Comparison of ENCODE assay signal across 21 cellular contexts in genomic region chr2:160295519-160296231, GRCh38.
DNase-seq lines count a peak whose midpoint lies in the region; ATAC-seq and TF ChIP-seq lines count a peak whose summit lies in the region.
"Had no signal": no experiment of that assay in that cellular context is flagged by ENCODE, and none has a peak within 500 bp of the region (broad histone marks: within the 10 kb centered on the region; RNA-seq: fewer than 3 reads in every experiment).

No MANE protein-coding gene starts in this region.

- H3K9me3 Mint-ChIP-seq in chondrocyte (ENCODE audit: low read depth) = no peaks in the 10 kb centered on the region
- no peaks in the 10 kb centered on the region for H3K9me3 Mint-ChIP-seq in nephron
- H3K9me3 Mint-ChIP-seq: type B pancreatic cell had no signal

- H3K27me3 ChIP-seq in RWPE2 (ENCODE audit: insufficient read depth, poor library complexity, severe bottlenecking) (no peaks in the 10 kb centered on the region), testis (no peaks in the 10 kb centered on the region)
- H3K27me3 ChIP-seq: heart right ventricle, right lobe of liver had no signal

- H3K36me3 Mint-ChIP-seq in chondrocyte (ENCODE audit: low read depth) = peaks cover 77% of the 10 kb centered on the region
- H3K36me3 Mint-ChIP-seq in nephron (ENCODE audit: low read depth) = peaks cover 89% of the 10 kb centered on the region

- H3K27me3 Mint-ChIP-seq in chondrocyte (ENCODE audit: low read depth) (no peaks in the 10 kb centered on the region), nephron (ENCODE audit: low read depth) (no peaks in the 10 kb centered on the region)
- H3K27me3 Mint-ChIP-seq: B cell, type B pancreatic cell had no signal

- TF ChIP-seq CTCF in RWPE2 (IDR thresholded peaks at IDR 0.05; ENCODE audit: poor library complexity, severe bottlenecking) = no peak
- TF ChIP-seq CTCF in chondrocyte (IDR thresholded peaks at IDR 0.05) = no peak
- no peak for TF ChIP-seq CTCF in nephron (IDR thresholded peaks at IDR 0.05; ENCODE audit: unreplicated experiment in 3 of 3)
- no peak for TF ChIP-seq CTCF in testis (IDR thresholded peaks at IDR 0.05)

- no peak overlapping the region for H3K4me3 ChIP-seq in RWPE2 (ENCODE audit: severe bottlenecking)
- H3K4me3 ChIP-seq in testis = no peak overlapping the region
- H3K4me3 ChIP-seq: heart right ventricle, right lobe of liver had no signal

- H3K4me3 Mint-ChIP-seq in chondrocyte (ENCODE audit: unreplicated experiment) (no peak overlapping the region), nephron (no peak overlapping the region)
- H3K4me3 Mint-ChIP-seq: B cell, type B pancreatic cell had no signal

- H3K36me3 ChIP-seq in RWPE2 (ENCODE audit: low read depth) (peaks cover 58% of the 10 kb centered on the region), testis (ENCODE audit: low read depth, missing control alignments) (no peaks in the 10 kb centered on the region)
- H3K36me3 ChIP-seq: right lobe of liver had no signal

- in situ Hi-C loops in Caki2 (cut with HindIII; ENCODE audit: low pct_unique_long_range_greater_than_20kb, low sequenced_read_pairs) (no loop called here), G401 (cut with HindIII; ENCODE audit: low sequenced_read_pairs) (no loop called here)

- H3K4me1 Mint-ChIP-seq in chondrocyte (ENCODE audit: low read depth) = peaks cover 96% of the 10 kb centered on the region
- peaks cover 58% of the 10 kb centered on the region for H3K4me1 Mint-ChIP-seq in nephron

- H3K27ac ChIP-seq in RWPE2 (ENCODE audit: poor library complexity, severe bottlenecking) = peak overlapping the region; percentile 84
- H3K27ac ChIP-seq in testis = no peak overlapping the region

- intact Hi-C loops in head of caudate nucleus (cut with DNase I) = no loop called here
- intact Hi-C loops in testis (cut with DNase I; ENCODE audit: low total_unique reads) = no loop called here

- TF ChIP-seq POLR2A in testis (IDR thresholded peaks at IDR 0.05) = no peak

- 61 to 68% methylated on average over 7 of the region's 7 CpGs for WGBS in testis, 2 donors

- DNase-seq in Caki2 (ENCODE audit: low read depth) (peak; percentile 25), RWPE2 (ENCODE audit: low spot score) (no peak), chondrocyte (ENCODE audit: low spot score) (no peak), head of caudate nucleus (no peak), G401 (ENCODE audit: low spot score) (no peak), testis (no peak)
- DNase-seq: activated CD4-positive, alpha-beta T cell treated with anti-CD3 and anti-CD28 coated beads for 4 hours; DMS 273 treated with DMSO at 0.1 percent for 48 hours; heart right ventricle; islet precursor cell; mesendoderm; MM.1S; NCI-H187 treated with DMSO at 0.1 percent for 48 hours; NCI-H524 treated with DMSO at 0.1 percent for 48 hours; nucleus accumbens; right lobe of liver; SHP77 treated with DMSO at 0.1 percent for 48 hours had no signal

- H3K27ac Mint-ChIP-seq in chondrocyte (ENCODE audit: unreplicated experiment) (peak overlapping the region; percentile 89), nephron (peak overlapping the region; percentile 39 to 73 (median 64))
- H3K27ac Mint-ChIP-seq: B cell, type B pancreatic cell had no signal

- ATAC-seq in RWPE2 (ENCODE audit: low read depth) (no peak), GM21515 (IDR thresholded peaks at IDR 0.05; ENCODE audit: unreplicated experiment) (no peak)
- ATAC-seq: heart right ventricle, right lobe of liver had no signal

- H3K9me3 ChIP-seq in RWPE2 (ENCODE audit: severe bottlenecking) (no peaks in the 10 kb centered on the region), testis (no peaks in the 10 kb centered on the region)
- H3K9me3 ChIP-seq: heart right ventricle, right lobe of liver had no signal

- H3K4me1 ChIP-seq in RWPE2 (ENCODE audit: insufficient read depth, poor library complexity, severe bottlenecking) (peaks cover 28% of the 10 kb centered on the region), testis (no peaks in the 10 kb centered on the region)
- H3K4me1 ChIP-seq: right lobe of liver had no signal
